ENCODE assay signal across 9 cellular contexts in genomic region chr14:41607966-41608663, GRCh38. TPM values are rescaled to one million over a fixed set of nuclear protein-coding genes. Genes with fewer than 3 reads are reported as not detected.
DNase-seq lines count a peak whose midpoint lies in the region; ATAC-seq and TF ChIP-seq lines count a peak whose summit lies in the region.
"Had no signal": no experiment of that assay in that cellular context is flagged by ENCODE, and none has a peak within 500 bp of the region (broad histone marks: within the 10 kb centered on the region; RNA-seq: fewer than 3 reads in every experiment).

No MANE protein-coding gene starts in this region.

- H3K27me3 ChIP-seq in heart left ventricle: peaks cover 6 to 78% (median 42%) of the 10 kb centered on the region in 9 donors

- H3K4me1 Mint-ChIP-seq in memory B cell (peaks cover 12% of the 10 kb centered on the region), immature natural killer cell (no peaks in the 10 kb centered on the region)

- no peaks in the 10 kb centered on the region for H3K9me3 Mint-ChIP-seq in memory B cell
- H3K9me3 Mint-ChIP-seq in immature natural killer cell: peaks cover 10 to 54% (median 28%) of the 10 kb centered on the region in 6 donors

- H3K4me3 Mint-ChIP-seq in memory B cell (peak overlapping the region; percentile 11), immature natural killer cell (peak overlapping the region in 1 of 5 donors; percentile 40)

- H3K27ac Mint-ChIP-seq in memory B cell: no peak overlapping the region
- H3K27ac Mint-ChIP-seq in immature natural killer cell: no peak overlapping the region
- H3K27ac Mint-ChIP-seq: activated CD4-positive, alpha-beta T cell treated with anti-CD3 and anti-CD28 coated beads for 36 hours had no signal

- no peaks in the 10 kb centered on the region for H3K9me3 ChIP-seq in heart left ventricle

- in situ Hi-C loops in astrocyte of the spinal cord (cut with HindIII; ENCODE audit: low sequenced_read_pairs) (no loop called here), ACHN (cut with HindIII; ENCODE audit: low pct_ligation_motif_present, low pct_unique_long_range_greater_than_20kb, low sequenced_read_pairs) (no loop called here)

- H3K4me3 ChIP-seq in heart left ventricle: peak overlapping the region; percentile 37 to 72 (median 54)
- peak overlapping the region; percentile 52 for H3K4me3 ChIP-seq in astrocyte of the spinal cord (ENCODE audit: low read depth, low read length)

- DNase-seq in heart left ventricle (no peak), left cardiac atrium (no peak), astrocyte of the spinal cord (ENCODE audit: low read depth, low spot score) (peak; percentile 15), memory B cell (ENCODE audit: low spot score in 2 of 2) (no peak), Kasumi-1 (lab: John Stamatoyannopoulos, UW) (no peak), ACHN (no peak), immature natural killer cell (no peak)
- DNase-seq: activated CD4-positive, alpha-beta T cell treated with anti-CD3 and anti-CD28 coated beads for 36 hours had no signal

- H3K27me3 Mint-ChIP-seq in memory B cell: peaks cover 24% of the 10 kb centered on the region
- H3K27me3 Mint-ChIP-seq in immature natural killer cell (ENCODE audit: low read depth in 3 of 3): peaks cover 22 to 40% (median 22%) of the 10 kb centered on the region in 3 donors

- peak overlapping the region in 2 of 12 donors; percentile 33 to 75 for H3K27ac ChIP-seq in heart left ventricle

- 1 to 2% (median 1%) methylated on average over 31 to 55 of the region's 55 CpGs for WGBS in heart left ventricle, 4 donors

- no peaks in the 10 kb centered on the region for H3K36me3 ChIP-seq in heart left ventricle

- TF ChIP-seq CTCF in heart left ventricle (IDR thresholded peaks at IDR 0.05) (no peak), astrocyte of the spinal cord (IDR thresholded peaks at IDR 0.05; ENCODE audit: low read depth, low read length) (no peak)

- intact Hi-C loops in heart left ventricle (cut with DNase I) (no loop called here), left cardiac atrium (cut with DNase I) (no loop called here)

- TF ChIP-seq POLR2A in heart left ventricle (IDR thresholded peaks at IDR 0.05): no peak

- ATAC-seq in heart left ventricle (no peak), left cardiac atrium (no peak), memory B cell (ENCODE audit: low read depth) (no peak), GM21423 (IDR thresholded peaks at IDR 0.05; ENCODE audit: unreplicated experiment) (no peak)
- ATAC-seq: activated CD4-positive, alpha-beta T cell treated with anti-CD3 and anti-CD28 coated beads for 36 hours had no signal

- peaks cover 0 to 40% (median 8%) of the 10 kb centered on the region in 12 donors for H3K4me1 ChIP-seq in heart left ventricle

- H3K36me3 Mint-ChIP-seq in memory B cell (no peaks in the 10 kb centered on the region), immature natural killer cell (peaks cover 0 to 11% (median 0%) of the 10 kb centered on the region in 3 donors)

RNA-seq across cellular contexts. Expression of gene LRFN5, which starts 1.4 kb away (rescaled TPM):
- total RNA-seq in heart left ventricle (under 1 TPM; 0.19 to 0.91 (median 0.48) TPM), left cardiac atrium (1 to 10 TPM in 1 of 2 donors, under 1 TPM in 1; 0.79 to 1.2 TPM)
- polyA plus RNA-seq in heart left ventricle (under 1 TPM; 0.11 to 0.14 TPM), immature natural killer cell (not detected)
- total RNA-seq: activated CD4-positive, alpha-beta T cell treated with anti-CD3 and anti-CD28 coated beads for 36 hours had no signal
